ENCODE assay signal across 30 cellular contexts in genomic region chr18:75063196-75063595, GRCh38.
"Had no signal": no experiment of that assay in that cellular context is flagged by ENCODE, and none has a peak within 500 bp of the region (broad histone marks: within the 10 kb centered on the region; RNA-seq: fewer than 3 reads in every experiment).

No MANE protein-coding gene starts in this region.

- H3K9me3 ChIP-seq: SJSA1, SK-N-SH had no signal

- H3K27ac Mint-ChIP-seq: activated CD4-positive, alpha-beta T cell treated with anti-CD3 and anti-CD28 coated beads for 36 hours; activated CD4-positive, alpha-beta T cell treated with anti-CD3 and anti-CD28 coated beads, Interleukin-2, amount 10 ng/mL, durations not matched to agents 7 days and 5 days; activated CD8-positive, alpha-beta T cell treated with anti-CD3 and anti-CD28 coated beads, Interleukin-2, amount 10 ng/mL, durations not matched to agents 7 days and 5 days; activated naive CD4-positive, alpha-beta T cell treated with anti-CD3 and anti-CD28 coated beads, Interleukin-2, amount 50 U/mL, for 24 hours; activated naive CD8-positive, alpha-beta T cell treated with anti-CD3 and anti-CD28 coated beads, Interleukin-2, amount 10 ng/mL, durations not matched to agents 7 days and 5 days; activated T-cell treated with anti-CD3 and anti-CD28 coated beads, Interleukin-2, amount 50 U/mL, for 24 hours; activated T-helper 2 cell treated with anti-CD3 and anti-CD28 coated beads, Interferon-gamma antibody, Interleukin-2, Interleukin-4, amounts not matched to agents 10 μg/mL and 5 μg/mL and 100 μg/mL, durations not matched to agents 14 hours and 24 hours and 36 hours; T-helper 1 cell treated with Interleukin-12 subunit alpha and Interleukin-12 subunit beta and Interleukin-4 antibody, amounts not matched to agents 30 μg/mL and 1 μg/mL, for 36 hours; T-helper 2 cell treated with Interferon-gamma antibody and Interleukin-4, amounts not matched to agents 5 μg/mL and 100 μg/mL, for 36 hours had no signal

- H3K9me3 Mint-ChIP-seq: activated naive CD4-positive, alpha-beta T cell treated with anti-CD3 and anti-CD28 coated beads, Interleukin-2, amount 50 U/mL, for 24 hours; activated naive CD8-positive, alpha-beta T cell treated with anti-CD3 and anti-CD28 coated beads, Interleukin-2, amount 10 ng/mL, durations not matched to agents 7 days and 5 days; activated T-cell treated with anti-CD3 and anti-CD28 coated beads, Interleukin-2, amount 50 U/mL, for 24 hours; activated T-helper 2 cell treated with anti-CD3 and anti-CD28 coated beads, Interferon-gamma antibody, Interleukin-2, Interleukin-4, amounts not matched to agents 10 μg/mL and 5 μg/mL and 100 μg/mL, durations not matched to agents 14 hours and 24 hours and 36 hours; T-helper 1 cell treated with Interleukin-12 subunit alpha and Interleukin-12 subunit beta and Interleukin-4 antibody, amounts not matched to agents 30 μg/mL and 1 μg/mL, for 36 hours; T-helper 2 cell treated with Interferon-gamma antibody and Interleukin-4, amounts not matched to agents 5 μg/mL and 100 μg/mL, for 36 hours had no signal

- H3K9me2 ChIP-seq: SK-N-SH had no signal

- H3K4me3 ChIP-seq: ascending aorta, cardiac muscle cell, SJSA1 had no signal

- H3K27ac ChIP-seq: ascending aorta, cardiac muscle cell, SJSA1 had no signal

- H3K27me3 Mint-ChIP-seq: activated CD4-positive, alpha-beta T cell treated with anti-CD3 and anti-CD28 coated beads for 36 hours; activated CD4-positive, alpha-beta T cell treated with anti-CD3 and anti-CD28 coated beads, Interleukin-2, amount 10 ng/mL, durations not matched to agents 7 days and 5 days; activated naive CD4-positive, alpha-beta T cell treated with anti-CD3 and anti-CD28 coated beads, Interleukin-2, amount 50 U/mL, for 24 hours; activated naive CD8-positive, alpha-beta T cell treated with anti-CD3 and anti-CD28 coated beads, Interleukin-2, amount 10 ng/mL, durations not matched to agents 7 days and 5 days; activated T-cell treated with anti-CD3 and anti-CD28 coated beads, Interleukin-2, amount 50 U/mL, for 24 hours had no signal

- H3K4me3 Mint-ChIP-seq: activated CD4-positive, alpha-beta T cell treated with anti-CD3 and anti-CD28 coated beads for 36 hours; activated CD4-positive, alpha-beta T cell treated with anti-CD3 and anti-CD28 coated beads, Interleukin-2, amount 10 ng/mL, durations not matched to agents 7 days and 5 days; activated CD8-positive, alpha-beta T cell treated with anti-CD3 and anti-CD28 coated beads, Interleukin-2, amount 10 ng/mL, durations not matched to agents 7 days and 5 days; activated naive CD4-positive, alpha-beta T cell treated with anti-CD3 and anti-CD28 coated beads, Interleukin-2, amount 50 U/mL, for 24 hours; activated naive CD8-positive, alpha-beta T cell treated with anti-CD3 and anti-CD28 coated beads, Interleukin-2, amount 10 ng/mL, durations not matched to agents 7 days and 5 days; activated T-cell treated with anti-CD3 and anti-CD28 coated beads, Interleukin-2, amount 50 U/mL, for 24 hours; T-helper 1 cell treated with Interleukin-12 subunit alpha and Interleukin-12 subunit beta and Interleukin-4 antibody, amounts not matched to agents 30 μg/mL and 1 μg/mL, for 36 hours; T-helper 2 cell treated with Interferon-gamma antibody and Interleukin-4, amounts not matched to agents 5 μg/mL and 100 μg/mL, for 36 hours had no signal

- H3K4me2 ChIP-seq: SK-N-SH had no signal

- H3K4me1 Mint-ChIP-seq: activated naive CD4-positive, alpha-beta T cell treated with anti-CD3 and anti-CD28 coated beads, Interleukin-2, amount 50 U/mL, for 24 hours; activated naive CD8-positive, alpha-beta T cell treated with anti-CD3 and anti-CD28 coated beads, Interleukin-2, amount 10 ng/mL, durations not matched to agents 7 days and 5 days had no signal

- ATAC-seq: activated CD4-positive, alpha-beta T cell treated with anti-CD3 and anti-CD28 coated beads for 36 hours; activated CD4-positive, CD25-positive, alpha-beta regulatory T cell treated with anti-CD3 and anti-CD28 coated beads, Interleukin-2, amount 50 U/mL, for 24 hours; activated CD8-positive, alpha-beta T cell treated with anti-CD3 and anti-CD28 coated beads, Interleukin-2, amount 10 ng/mL, durations not matched to agents 7 days and 5 days; Panc1 had no signal

- H3K27me3 ChIP-seq: ascending aorta, cardiac muscle cell, SJSA1 had no signal

- DNase-seq: activated CD4-positive, alpha-beta T cell treated with anti-CD3 and anti-CD28 coated beads for 36 hours; activated CD4-positive, alpha-beta T cell treated with anti-CD3 and anti-CD28 coated beads, Interleukin-2, amount 10 ng/mL, durations not matched to agents 7 days and 5 days; activated CD4-positive, alpha-beta T cell treated with anti-CD3 and anti-CD28 coated beads, Interleukin-2, amount 50 U/mL, for 48 hours; activated CD8-positive, alpha-beta T cell treated with anti-CD3 and anti-CD28 coated beads, Interleukin-2, amount 10 ng/mL, durations not matched to agents 7 days and 5 days; activated gamma-delta T cell; activated naive CD4-positive, alpha-beta T cell treated with Interleukin-2 at 50 U/mL for 16 hours; activated naive CD8-positive, alpha-beta T cell treated with anti-CD3 and anti-CD28 coated beads, Interleukin-2, amount 10 ng/mL, durations not matched to agents 7 days and 5 days; activated T-cell treated with anti-CD3 and anti-CD28 coated beads, Interleukin-2, amount 50 U/mL, for 24 hours; amygdala; Karpas-422; KBM-7; MM.1S; MV-4-11; NCI-H1092; NCI-H1436 treated with DMSO at 0.1 percent for 48 hours; NCI-H1694 treated with DMSO at 0.1 percent for 48 hours; NCI-H2029; NCI-H345; NCI-H524 treated with DMSO at 0.1 percent for 48 hours; SHP77 treated with DMSO at 0.1 percent for 48 hours; SK-N-SH had no signal

- H3K4me1 ChIP-seq: ascending aorta, SJSA1 had no signal

- H3K36me3 ChIP-seq: cardiac muscle cell had no signal
